8 cellular contexts compared by ENCODE assay signal in genomic region chr16:14284930-14285541, GRCh38.
DNase-seq lines count a peak whose midpoint lies in the region; ATAC-seq and TF ChIP-seq lines count a peak whose summit lies in the region.

No MANE protein-coding gene starts in this region.

- H3K36me3 Mint-ChIP-seq in activated naive CD4-positive, alpha-beta T cell treated with anti-CD3 and anti-CD28 coated beads, Interleukin-2, amount 50 U/mL, for 24 hours = peaks cover 2% of the 10 kb centered on the region

- peaks cover 5% of the 10 kb centered on the region for H3K9me3 Mint-ChIP-seq in activated naive CD4-positive, alpha-beta T cell treated with anti-CD3 and anti-CD28 coated beads, Interleukin-2, amount 50 U/mL, for 24 hours

- peaks cover 0 to 10% of the 10 kb centered on the region in 2 donors for H3K4me1 ChIP-seq in right atrium auricular region

- intact Hi-C loops in sciatic nerve (cut with DNase I) = loop anchor here (10.0 kb wide), 1 partner anchor 250 kb away; no protein-coding TSS in a partner anchor

- H3K4me3 Mint-ChIP-seq in activated naive CD4-positive, alpha-beta T cell treated with anti-CD3 and anti-CD28 coated beads, Interleukin-2, amount 50 U/mL, for 24 hours = peak overlapping the region; percentile 93

- peak; percentile 38 for ATAC-seq in HG02852 (IDR thresholded peaks at IDR 0.05; ENCODE audit: unreplicated experiment)
- ATAC-seq in sciatic nerve = peak; percentile 63

- H3K9me3 ChIP-seq in right atrium auricular region = peaks cover 0 to 13% of the 10 kb centered on the region in 2 donors

- TF ChIP-seq CTCF in GM13976 (IDR thresholded peaks at IDR 0.05; ENCODE audit: borderline replicate concordance, control extremely low read depth, extremely low read depth, insufficient read depth, missing control alignments) = peak; percentile 58
- TF ChIP-seq CTCF in right atrium auricular region (IDR thresholded peaks at IDR 0.05) = peak in 1 of 2 donors; percentile 56

- peaks cover 18% of the 10 kb centered on the region for H3K4me1 Mint-ChIP-seq in activated naive CD4-positive, alpha-beta T cell treated with anti-CD3 and anti-CD28 coated beads, Interleukin-2, amount 50 U/mL, for 24 hours

- no peaks in the 10 kb centered on the region for H3K27me3 Mint-ChIP-seq in activated naive CD4-positive, alpha-beta T cell treated with anti-CD3 and anti-CD28 coated beads, Interleukin-2, amount 50 U/mL, for 24 hours

- in situ Hi-C loops in GM13976 (cut with MboI; ENCODE audit: low sequenced_read_pairs, unreplicated experiment) = loop anchor here (10.0 kb wide), 1 partner anchor 360 kb away; the partner anchor contains the start of gene ERCC4
- in situ Hi-C loops in G401 (cut with HindIII; ENCODE audit: low sequenced_read_pairs) = no loop called here

- DNase-seq in AML-193 (lab: John Stamatoyannopoulos, UW) = peak; percentile 41 to 51
- no peak for DNase-seq in GM13976 (ENCODE audit: low spot score)
- DNase-seq in NCI-H146 (lab: John Stamatoyannopoulos, UW) = peak; percentile 75
- DNase-seq in right atrium auricular region (ENCODE audit: low spot score) = no peak
- DNase-seq in sciatic nerve (ENCODE audit: low spot score) = no peak
- no peak for DNase-seq in G401 (ENCODE audit: low spot score)

- peak overlapping the region; percentile 96 for H3K27ac Mint-ChIP-seq in activated naive CD4-positive, alpha-beta T cell treated with anti-CD3 and anti-CD28 coated beads, Interleukin-2, amount 50 U/mL, for 24 hours

- no peaks in the 10 kb centered on the region for H3K27me3 ChIP-seq in right atrium auricular region

- H3K36me3 ChIP-seq in right atrium auricular region = no peaks in the 10 kb centered on the region

- H3K27ac ChIP-seq in right atrium auricular region = peak overlapping the region; percentile 82 to 95

- peak overlapping the region; percentile 58 to 79 for H3K4me3 ChIP-seq in right atrium auricular region

Comparison
In these comparisons a context has a peak if more than half of its experiments do, and no peak if none do; other contexts are left out.
1. DNase-seq: peak in AML-193 (2 of 2) and NCI-H146 (single experiment); none in GM13976 (single experiment), right atrium auricular region (single experiment), sciatic nerve (single experiment) and G401 (single experiment).